In the genomic region with DNA sequence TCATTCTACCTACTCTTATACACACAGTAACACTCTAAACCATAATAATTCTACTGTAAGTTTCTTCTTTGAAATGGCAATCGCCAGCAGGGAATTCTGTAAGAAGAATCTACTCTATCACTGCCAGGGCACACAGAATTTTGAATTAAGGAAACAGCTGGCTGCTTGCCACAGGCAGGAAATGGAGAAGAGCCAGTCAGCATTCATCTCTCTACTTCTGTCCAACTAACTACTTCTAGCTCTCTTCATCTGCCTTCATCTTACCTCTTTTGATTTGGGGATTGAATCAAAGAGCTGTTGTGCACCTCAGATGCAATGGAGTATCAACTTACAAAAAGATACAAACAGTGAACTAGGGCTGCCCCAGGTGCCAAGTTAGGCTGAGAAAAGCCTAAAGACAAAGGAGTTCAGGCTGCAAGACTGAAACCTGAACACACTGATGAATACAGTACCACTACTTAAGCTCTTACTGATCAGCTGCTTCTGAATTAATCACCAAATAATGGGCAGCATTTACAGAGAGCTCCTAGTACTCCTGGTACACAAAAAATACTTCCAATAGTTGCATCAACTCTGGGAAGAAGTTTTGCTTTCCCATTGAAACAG, we compare ENCODE assay signal across 1 cellular context.
TF ChIP-seq lines count a peak whose summit lies in the region.

No MANE protein-coding gene starts in this region.

TF ChIP-seq in WTC11, 78 proteins besides CTCF, POLR2A, EP300 and RAD21 (continued from another document):
- TF ChIP-seq, protein P1, sequence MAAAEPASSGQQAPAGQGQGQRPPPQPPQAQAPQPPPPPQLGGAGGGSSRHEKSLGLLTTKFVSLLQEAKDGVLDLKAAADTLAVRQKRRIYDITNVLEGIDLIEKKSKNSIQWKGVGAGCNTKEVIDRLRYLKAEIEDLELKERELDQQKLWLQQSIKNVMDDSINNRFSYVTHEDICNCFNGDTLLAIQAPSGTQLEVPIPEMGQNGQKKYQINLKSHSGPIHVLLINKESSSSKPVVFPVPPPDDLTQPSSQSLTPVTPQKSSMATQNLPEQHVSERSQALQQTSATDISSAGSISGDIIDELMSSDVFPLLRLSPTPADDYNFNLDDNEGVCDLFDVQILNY (CRISPR knock-in tag; IDR thresholded peaks at IDR 0.05): no peak
- TF ChIP-seq, protein P2, sequence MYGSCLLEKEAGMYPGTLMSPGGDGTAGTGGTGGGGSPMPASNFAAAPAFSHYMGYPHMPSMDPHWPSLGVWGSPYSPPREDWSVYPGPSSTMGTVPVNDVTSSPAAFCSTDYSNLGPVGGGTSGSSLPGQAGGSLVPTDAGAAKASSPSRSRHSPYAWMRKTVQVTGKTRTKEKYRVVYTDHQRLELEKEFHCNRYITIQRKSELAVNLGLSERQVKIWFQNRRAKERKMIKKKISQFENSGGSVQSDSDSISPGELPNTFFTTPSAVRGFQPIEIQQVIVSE (CRISPR knock-in tag; IDR thresholded peaks at IDR 0.05; ENCODE audit: borderline replicate concordance): no peak
